Comparison of ENCODE assay signal across 14 cellular contexts in genomic region chr9:113464286-113464660, GRCh38. TPM values are rescaled to one million over a fixed set of nuclear protein-coding genes. Genes with fewer than 3 reads are reported as not detected.
DNase-seq lines count a peak whose midpoint lies in the region; ATAC-seq and TF ChIP-seq lines count a peak whose summit lies in the region.
"Had no signal": no experiment of that assay in that cellular context is flagged by ENCODE, and none has a peak within 500 bp of the region (broad histone marks: within the 10 kb centered on the region; RNA-seq: fewer than 3 reads in every experiment).

No MANE protein-coding gene starts in this region.

- no peaks in the 10 kb centered on the region for H3K9me3 Mint-ChIP-seq in MCF 10A (ENCODE audit: unreplicated experiment)
- no peaks in the 10 kb centered on the region for H3K9me3 Mint-ChIP-seq in type B pancreatic cell

- POLR2A ChIA-PET in MCF 10A (lab: Yijun Ruan, JAX) = no interaction called here

- intact Hi-C loops in MCF 10A (cut with micrococcal nuclease) = no loop called here
- intact Hi-C loops in mammary epithelial cell (cut with micrococcal nuclease) = no loop called here

- H3K4me3 ChIP-seq in mammary epithelial cell (replicated peaks in 1 of 3; ENCODE audit: insufficient read depth in 1 of 3, low read depth in 2 of 3, low read length in 3 of 3) = no peak overlapping the region
- peak overlapping the region; percentile 46 for H3K4me3 ChIP-seq in ectodermal cell (ENCODE audit: insufficient read depth, low read depth, low read length)
- peak overlapping the region; percentile 38 to 66 for H3K4me3 ChIP-seq in muscle layer of colon (ENCODE audit: low read depth in 1 of 2, low read length in 2 of 2)

- ATAC-seq in GM19023 (IDR thresholded peaks at IDR 0.05; ENCODE audit: unreplicated experiment) = no peak

- no peak for DNase-seq in MCF 10A (ENCODE audit: unreplicated experiment)
- no peak for DNase-seq in mammary epithelial cell
- DNase-seq in type B pancreatic cell (ENCODE audit: extremely low spot score, unreplicated experiment) = no peak
- no peak for DNase-seq in NCI-H526 treated with DMSO at 0.1 percent for 48 hours (lab: John Stamatoyannopoulos, UW)
- no peak for DNase-seq in effector CD8-positive, alpha-beta T cell (lab: John Stamatoyannopoulos, UW)
- DNase-seq: activated CD4-positive, CD25-positive, alpha-beta regulatory T cell; brain microvascular endothelial cell; stimulated activated CD4-positive, alpha-beta T cell treated with anti-CD3 and anti-CD28 coated beads, Interleukin-4, amount 100 ng/mL, for 4 hours had no signal

- H3K4me1 Mint-ChIP-seq in MCF 10A (ENCODE audit: insufficient read depth, unreplicated experiment) (no peaks in the 10 kb centered on the region), type B pancreatic cell (ENCODE audit: unreplicated experiment) (peaks cover 30% of the 10 kb centered on the region)

- no peak overlapping the region for H3K4me2 ChIP-seq in mammary epithelial cell (ENCODE audit: insufficient read depth, low read depth, low read length)

- H3K4me1 ChIP-seq in mammary epithelial cell (ENCODE audit: insufficient read depth, low read length) (peaks cover 8% of the 10 kb centered on the region), ectodermal cell (ENCODE audit: control insufficient read depth, insufficient read depth, low read length) (peaks cover 7% of the 10 kb centered on the region), muscle layer of colon (ENCODE audit: insufficient read depth, low read length) (peaks cover 16% of the 10 kb centered on the region)
- H3K4me1 ChIP-seq: SJSA1 had no signal

- H3K27me3 Mint-ChIP-seq in MCF 10A (ENCODE audit: insufficient read depth, unreplicated experiment) (no peaks in the 10 kb centered on the region), type B pancreatic cell (peaks cover 32% of the 10 kb centered on the region)

- no peak overlapping the region for H2AFZ ChIP-seq in mammary epithelial cell (ENCODE audit: low read depth, low read length)

- no peaks in the 10 kb centered on the region for H3K36me3 Mint-ChIP-seq in MCF 10A (ENCODE audit: insufficient read depth, unreplicated experiment)
- peaks cover 4% of the 10 kb centered on the region for H3K36me3 Mint-ChIP-seq in type B pancreatic cell

- dilution Hi-C loops in mammary epithelial cell (cut with HindIII; ENCODE audit: low sequenced_read_pairs) = loop anchor here (5.0 kb wide), 2 partner anchors 43 to 78 kb away; no protein-coding TSS in a partner anchor

- H3K9me3 ChIP-seq in mammary epithelial cell (replicated peaks; ENCODE audit: insufficient read depth, low read length) = no peaks in the 10 kb centered on the region
- no peaks in the 10 kb centered on the region for H3K9me3 ChIP-seq in ectodermal cell (ENCODE audit: control insufficient read depth, low read length)
- no peaks in the 10 kb centered on the region for H3K9me3 ChIP-seq in muscle layer of colon (ENCODE audit: low read length)
- H3K9me3 ChIP-seq: ovary had no signal

- peak overlapping the region; percentile 9 for H3K4me3 Mint-ChIP-seq in MCF 10A (ENCODE audit: unreplicated experiment)
- peak overlapping the region; percentile 84 for H3K4me3 Mint-ChIP-seq in type B pancreatic cell
- H3K4me3 Mint-ChIP-seq: activated T-helper 1 cell treated with anti-CD3 and anti-CD28 coated beads, Interleukin-12 subunit alpha, Interleukin-12 subunit beta, Interleukin-2, Interleukin-4 antibody, amounts not matched to agents 30 ng/mL and 10 ng/mL and 1 ng/mL, durations not matched to agents 14 hours and 24 hours and 36 hours had no signal

- H3K27me3 ChIP-seq in mammary epithelial cell (ENCODE audit: insufficient read depth, low read length) = peaks cover 12% of the 10 kb centered on the region
- peaks cover 28% of the 10 kb centered on the region for H3K27me3 ChIP-seq in ectodermal cell (ENCODE audit: control insufficient read depth, insufficient read depth, low read length, poor library complexity, severe bottlenecking)
- no peaks in the 10 kb centered on the region for H3K27me3 ChIP-seq in muscle layer of colon (ENCODE audit: control insufficient read depth in 1 of 2, insufficient read depth in 2 of 2, low read length in 2 of 2)
- H3K27me3 ChIP-seq: ovary, SJSA1 had no signal

- in situ Hi-C loops in mammary epithelial cell (cut with MboI; ENCODE audit: low sequenced_read_pairs in 2 of 2) = no loop called here

- 100% methylated on average over 1 of the region's 1 CpG for WGBS in mammary epithelial cell (ENCODE audit: low coverage, missing lambda C conversion rate)
- 82 to 93% methylated on average over 1 of the region's 1 CpG for WGBS in ectodermal cell, 2 experiments

- no peaks in the 10 kb centered on the region for H4K20me1 ChIP-seq in mammary epithelial cell (ENCODE audit: insufficient read depth, low read length)

- no peak overlapping the region for H3K27ac ChIP-seq in mammary epithelial cell (ENCODE audit: insufficient read depth, low read depth, low read length)
- no peak overlapping the region for H3K27ac ChIP-seq in ectodermal cell (ENCODE audit: insufficient read depth, low read depth, low read length, poor library complexity, severe bottlenecking)
- H3K27ac ChIP-seq in muscle layer of colon (ENCODE audit: low read depth, low read length) = peak overlapping the region; percentile 19
- H3K27ac ChIP-seq: brain microvascular endothelial cell, ovary, SJSA1 had no signal

- H3K79me2 ChIP-seq in mammary epithelial cell (ENCODE audit: insufficient read depth, low read length) = no peaks in the 10 kb centered on the region

- H3K27ac Mint-ChIP-seq in MCF 10A (ENCODE audit: low read depth, unreplicated experiment) = no peak overlapping the region
- no peak overlapping the region for H3K27ac Mint-ChIP-seq in type B pancreatic cell
- H3K27ac Mint-ChIP-seq: activated T-helper 1 cell treated with anti-CD3 and anti-CD28 coated beads, Interleukin-12 subunit alpha, Interleukin-12 subunit beta, Interleukin-2, Interleukin-4 antibody, amounts not matched to agents 30 ng/mL and 10 ng/mL and 1 ng/mL, durations not matched to agents 14 hours and 24 hours and 36 hours had no signal

- no peak overlapping the region for H3K9ac ChIP-seq in mammary epithelial cell (ENCODE audit: insufficient read depth, low read length)
- H3K9ac ChIP-seq in muscle layer of colon (ENCODE audit: low read length) = no peak overlapping the region

- BruUV-seq in MCF 10A (replicated peaks; lab: Mats Ljungman, UMichigan) = no TSS peak
- BruUV-seq in mammary epithelial cell (replicated peaks; lab: Mats Ljungman, UMichigan) = no TSS peak

- CTCF ChIA-PET in MCF 10A (lab: Yijun Ruan, JAX) (interaction anchor here (1.0 to 1.1 kb wide), 2 partner anchors 16 to 186 kb away, joined by 3 to 4 read pairs; no protein-coding TSS in a partner anchor), mammary epithelial cell (lab: Charles Lee; ENCODE audit: low non-redundant PET) (interaction anchor here (0.9 kb wide), 1 partner anchor 191 kb away, joined by 4 read pairs; no protein-coding TSS in a partner anchor)

- no peak for TF ChIP-seq CTCF in MCF 10A (IDR thresholded peaks at IDR 0.05; ENCODE audit: unreplicated experiment)
- no peak for TF ChIP-seq CTCF in mammary epithelial cell (conservative IDR thresholded peaks at IDR 0.05 in 1 of 2, IDR thresholded peaks at IDR 0.05 in 1 of 2; ENCODE audit: extremely low read depth in 1 of 2, insufficient read depth in 1 of 2, low read depth in 1 of 2, low read length in 2 of 2)
- no peak for TF ChIP-seq CTCF in type B pancreatic cell (conservative IDR thresholded peaks at IDR 0.05)

- H3K36me3 ChIP-seq in mammary epithelial cell (ENCODE audit: insufficient read depth, low read length) (no peaks in the 10 kb centered on the region), ectodermal cell (ENCODE audit: control insufficient read depth, insufficient read depth, low read length) (no peaks in the 10 kb centered on the region), muscle layer of colon (ENCODE audit: insufficient read depth, low read length) (no peaks in the 10 kb centered on the region)
- H3K36me3 ChIP-seq: brain microvascular endothelial cell, ovary, SJSA1 had no signal

RNA-seq across cellular contexts. Expression of gene RGS3, which starts 0.7 kb away (rescaled TPM):
- total RNA-seq in MCF 10A (2022) (32.1 and 34.8 TPM in 2 replicates), mammary epithelial cell (10 to 100 TPM; 52.2 to 63.5 TPM), type B pancreatic cell (ENCODE audit: low replicate concordance) (9.6 and 29.9 TPM in 2 replicates)
- polyA plus RNA-seq in mammary epithelial cell = 48.0 TPM
- 48.2 TPM for polyA minus RNA-seq in mammary epithelial cell
- 28.0 TPM for polyA plus RNA-seq in ectodermal cell (2013, experiment 1 of 4)
- 23.5 TPM for polyA plus RNA-seq in ectodermal cell (2013, experiment 2 of 4)
- 24.1 TPM for polyA plus RNA-seq in ectodermal cell (2013, experiment 3 of 4)
- polyA plus RNA-seq in ectodermal cell (2013, experiment 4 of 4) = 24.5 TPM

RNA-seq across cellular contexts. Expression of gene C9orf43, which starts 53.7 kb away (rescaled TPM):
- 0.84 and 1.1 TPM in 2 replicates for total RNA-seq in MCF 10A (2022)
- total RNA-seq in mammary epithelial cell = under 1 TPM; 0.56 to 0.83 TPM
- 1.0 TPM for polyA plus RNA-seq in mammary epithelial cell
- not detected for polyA minus RNA-seq in mammary epithelial cell
- 1.2 TPM for polyA plus RNA-seq in ectodermal cell (2013, experiment 1 of 4)
- polyA plus RNA-seq in ectodermal cell (2013, experiment 2 of 4) = 0.28 TPM
- 0.59 TPM for polyA plus RNA-seq in ectodermal cell (2013, experiment 3 of 4)
- 0.32 TPM for polyA plus RNA-seq in ectodermal cell (2013, experiment 4 of 4)
- total RNA-seq in type B pancreatic cell (ENCODE audit: low replicate concordance) = 0.80 and 0.88 TPM in 2 replicates

RNA-seq across cellular contexts. Expression of gene POLE3, which starts 53.8 kb away (rescaled TPM):
- total RNA-seq in MCF 10A (2022) (51.8 and 54.0 TPM in 2 replicates), mammary epithelial cell (10 to 100 TPM; 42.8 to 50.2 TPM), type B pancreatic cell (ENCODE audit: low replicate concordance) (43.2 and 54.9 TPM in 2 replicates)
- polyA plus RNA-seq in mammary epithelial cell = 79.6 TPM
- 39.5 TPM for polyA minus RNA-seq in mammary epithelial cell
- polyA plus RNA-seq in ectodermal cell (2013, experiment 1 of 4) = 67.6 TPM
- 73.4 TPM for polyA plus RNA-seq in ectodermal cell (2013, experiment 2 of 4)
- 71.8 TPM for polyA plus RNA-seq in ectodermal cell (2013, experiment 3 of 4)
- polyA plus RNA-seq in ectodermal cell (2013, experiment 4 of 4) = 72.2 TPM

Comparison
In these comparisons a context has a peak if more than half of its experiments do, and no peak if none do; other contexts are left out.
1. H3K4me3 ChIP-seq: peak in ectodermal cell (single experiment) and muscle layer of colon (2 of 2); none in mammary epithelial cell (0 of 3).